Comparison of ENCODE assay signal across 10 cellular contexts in genomic region chr2:102235491-102235890, GRCh38. TPM values are rescaled to one million over a fixed set of nuclear protein-coding genes. Genes with fewer than 3 reads are reported as not detected.
A peak's percentile ranks its signal among the peaks of the same experiment; 100 is the strongest.
DNase-seq lines count a peak whose midpoint lies in the region; ATAC-seq and TF ChIP-seq lines count a peak whose summit lies in the region.
"Had no signal": no experiment of that assay in that cellular context is flagged by ENCODE, and none has a peak within 500 bp of the region (broad histone marks: within the 10 kb centered on the region; RNA-seq: fewer than 3 reads in every experiment).

No MANE protein-coding gene starts in this region.

- WGBS in hepatocyte (ENCODE audit: low lambda C conversion rate, missing lambda C conversion rate): 68% methylated on average over 5 of the region's 5 CpGs
- WGBS in lower leg skin, 2 donors: 91 to 93% methylated on average over 5 of the region's 5 CpGs

- no peak for DNase-seq in AG04449 (ENCODE audit: low read depth, low spot score)
- peak; percentile 47 for DNase-seq in ELR (ENCODE audit: low read depth)
- peak; percentile 46 for DNase-seq in hepatocyte (ENCODE audit: low spot score)
- DNase-seq in DMS79 (lab: John Stamatoyannopoulos, UW): no peak
- DNase-seq in lower leg skin (ENCODE audit: low spot score in 2 of 2): no peak
- DNase-seq: activated naive CD4-positive, alpha-beta T cell; stimulated activated CD4-positive, alpha-beta T cell treated with anti-CD3 and anti-CD28 coated beads, Interleukin-2, amount 100 ng/mL, for 48 hours had no signal

- H3K27me3 ChIP-seq in hepatocyte: no peaks in the 10 kb centered on the region

- no peak overlapping the region for H2AFZ ChIP-seq in hepatocyte

- POLR2A ChIA-PET in AG04449 (lab: Yijun Ruan, JAX): no interaction called here

- H3K36me3 ChIP-seq in hepatocyte (replicated peaks; ENCODE audit: insufficient read depth, low read depth): no peaks in the 10 kb centered on the region

- H3K79me2 ChIP-seq in hepatocyte: no peaks in the 10 kb centered on the region

- no peak for TF ChIP-seq POLR2A in lower leg skin (IDR thresholded peaks at IDR 0.05)

- H3K4me1 ChIP-seq in hepatocyte (ENCODE audit: insufficient read depth): peaks cover 4% of the 10 kb centered on the region

- no peaks in the 10 kb centered on the region for H4K20me1 ChIP-seq in hepatocyte (ENCODE audit: insufficient read depth, poor library complexity, severe bottlenecking)

- intact Hi-C loops in lower leg skin (cut with DNase I; ENCODE audit: low total_unique reads): loop anchor here (5.0 to 10.0 kb wide), 2 partner anchors 51 to 213 kb away; partner anchors contain the start of gene IL1RL2

- no peaks in the 10 kb centered on the region for H3K9me3 ChIP-seq in hepatocyte (ENCODE audit: low read depth)

- ATAC-seq in SK-N-SH treated with all-trans-retinoic acid at 6 μM for 48 hours (peak; percentile 75), GM19328 (IDR thresholded peaks at IDR 0.05; ENCODE audit: unreplicated experiment) (no peak), GM21619 (IDR thresholded peaks at IDR 0.05; ENCODE audit: unreplicated experiment) (no peak)

- H3K4me3 ChIP-seq in AG04449 (ENCODE audit: low read depth, low read length) (no peak overlapping the region), hepatocyte (no peak overlapping the region), lower leg skin (ENCODE audit: low read depth, poor library complexity, severe bottlenecking) (no peak overlapping the region)

- H3K27ac ChIP-seq in hepatocyte: no peak overlapping the region

- H3K4me2 ChIP-seq in hepatocyte: no peak overlapping the region

- no peaks in the 10 kb centered on the region for H3K9me2 ChIP-seq in hepatocyte (replicated peaks; ENCODE audit: insufficient read depth)

- CTCF ChIA-PET in AG04449 (lab: Yijun Ruan, JAX): interaction anchor here (0.8 to 12.5 kb wide), 12 partner anchors 12 to 356 kb away, joined by 3 to 206 read pairs (median 4); partner anchors contain the start of gene IL18R1

- TF ChIP-seq CTCF in AG04449 (IDR thresholded peaks at IDR 0.05; ENCODE audit: insufficient read depth, low read length, missing control alignments) (peak; percentile 38), hepatocyte (IDR thresholded peaks at IDR 0.05; ENCODE audit: poor library complexity) (peak; percentile 34), lower leg skin (IDR thresholded peaks at IDR 0.05) (no peak)

TF ChIP-seq in SK-N-SH treated with all-trans-retinoic acid at 6 μM for 48 hours, 23 proteins besides CTCF, POLR2A, EP300 and RAD21:
- TF ChIP-seq ISL1 (CRISPR knock-in tag; IDR thresholded peaks at IDR 0.05) (no peak), CREB5 (CRISPR knock-in tag; IDR thresholded peaks at IDR 0.05; ENCODE audit: low read depth) (no peak), ESRRG (CRISPR knock-in tag; IDR thresholded peaks at IDR 0.05) (no peak), OSR1 (CRISPR knock-in tag; IDR thresholded peaks at IDR 0.05) (no peak), ARNTL (CRISPR knock-in tag; IDR thresholded peaks at IDR 0.05; ENCODE audit: borderline replicate concordance, low read depth) (no peak)
TF ChIP-seq in SK-N-SH treated with all-trans-retinoic acid at 6 μM for 48 hours: peak in this region for 0.

RNA-seq across cellular contexts. Expression of gene IL1RL2, which starts 48.7 kb away (rescaled TPM):
- not detected in 2 replicates for total RNA-seq in hepatocyte
- polyA plus RNA-seq in hepatocyte: 1.3 TPM in 1 of 2 replicates, not detected in the other
- total RNA-seq in lower leg skin: 10 to 100 TPM; 12.7 to 21.9 (median 18.5) TPM

Comparison
In these comparisons a context has a peak if more than half of its experiments do, and no peak if none do; other contexts are left out.
1. DNase-seq: peak in ELR (single experiment) and hepatocyte (single experiment); none in AG04449 (single experiment), DMS79 (single experiment) and lower leg skin (0 of 2).
2. CTCF ChIP-seq: peak in AG04449 (single experiment) and hepatocyte (single experiment); none in lower leg skin (0 of 3).
3. RNA of gene IL1RL2, which starts 48.7 kb away (total RNA-seq): 12.7 to 21.9 TPM in lower leg skin; not detected in hepatocyte; every median in the first group is over 10 times any median in the second.